ENCODE assay signal across 15 cellular contexts in the genomic region with DNA sequence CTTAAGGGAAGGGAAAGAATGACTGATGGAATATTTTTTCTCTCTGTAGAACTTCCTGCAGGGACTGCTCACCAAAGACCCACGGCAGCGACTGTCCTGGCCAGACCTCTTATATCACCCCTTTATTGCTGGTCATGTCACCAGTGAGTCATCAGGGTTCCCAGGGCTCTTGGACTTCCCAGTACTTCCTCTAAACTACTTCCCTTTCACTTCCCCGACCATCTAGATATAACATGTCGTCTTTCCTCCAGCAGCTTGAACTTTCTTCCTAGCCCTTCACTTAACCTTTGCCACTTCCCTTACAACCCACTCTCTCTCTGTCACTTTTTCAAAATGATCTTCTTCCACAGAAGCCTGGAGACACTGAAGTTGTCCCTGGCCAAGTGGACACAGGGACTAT. TPM values are rescaled to one million over a fixed set of nuclear protein-coding genes. Genes with fewer than 3 reads are reported as not detected.
DNase-seq lines count a peak whose midpoint lies in the region; ATAC-seq, FAIRE-seq and TF ChIP-seq lines count a peak whose summit lies in the region.
"Had no signal": no experiment of that assay in that cellular context is flagged by ENCODE, and none has a peak within 500 bp of the region (broad histone marks: within the 10 kb centered on the region; RNA-seq: fewer than 3 reads in every experiment).

No MANE protein-coding gene starts in this region.

- no peak for DNase-seq in Right ventricle myocardium superior
- no peak for DNase-seq in left ventricle myocardium inferior
- peak; percentile 3 for DNase-seq in NOMO-1 treated with dmso at 0.1 percent for 144 hours (lab: John Stamatoyannopoulos, UW; ENCODE audit: unreplicated experiment)
- DNase-seq in bronchial epithelial cell (ENCODE audit: low read depth), result peak; percentile 11
- no peak for DNase-seq in upper lobe of right lung
- no peak for DNase-seq in OCI-LY7 (ENCODE audit: low spot score)
- no peak for DNase-seq in DMS114 treated with DMSO at 0.1 percent for 48 hours (lab: John Stamatoyannopoulos, UW; ENCODE audit: unreplicated experiment)
- DNase-seq: amniotic stem cell; CD4-positive, CD25-positive, alpha-beta regulatory T cell; endodermal cell; tibial artery had no signal

- peak; percentile 72 for FAIRE-seq in bronchial epithelial cell (lab: Jason Lieb, UNC)
- FAIRE-seq: A204.1 had no signal

- no TSS peak for BruUV-seq in OCI-LY7 (replicated peaks; lab: Mats Ljungman, UMichigan)

- H3K79me2 ChIP-seq in OCI-LY7 (ENCODE audit: insufficient read depth, low read depth, low read length), result no peaks in the 10 kb centered on the region

- no peak overlapping the region for H3K4me3 ChIP-seq in left ventricle myocardium inferior
- H3K4me3 ChIP-seq in bronchial epithelial cell (ENCODE audit: low read depth, low read length), result no peak overlapping the region
- H3K4me3 ChIP-seq in upper lobe of right lung, result no peak overlapping the region
- no peak overlapping the region for H3K4me3 ChIP-seq in OCI-LY7 (ENCODE audit: low read depth, low read length, poor library complexity, severe bottlenecking)
- H3K4me3 ChIP-seq: tibial artery had no signal

- no peak overlapping the region for H2AFZ ChIP-seq in OCI-LY7 (ENCODE audit: low read length)

- POLR2A ChIA-PET in OCI-LY7 (lab: Charles Lee), result interaction anchor here (0.5 kb wide), 1 partner anchor 22 kb away, joined by 4 read pairs; no protein-coding TSS in a partner anchor

- peak; percentile 46 for ATAC-seq in Right ventricle myocardium superior (ENCODE audit: poor library complexity)
- ATAC-seq in upper lobe of right lung, result peak; percentile 92
- no peak for ATAC-seq in GM21367 (IDR thresholded peaks at IDR 0.05; ENCODE audit: unreplicated experiment)
- ATAC-seq: left colon had no signal

- H3K27me3 ChIP-seq in left ventricle myocardium inferior (ENCODE audit: low read depth), result no peaks in the 10 kb centered on the region
- H3K27me3 ChIP-seq in bronchial epithelial cell (ENCODE audit: control insufficient read depth, insufficient read depth, low read length), result no peaks in the 10 kb centered on the region
- H3K27me3 ChIP-seq in upper lobe of right lung, result no peaks in the 10 kb centered on the region
- H3K27me3 ChIP-seq: tibial artery had no signal

- H3K4me1 ChIP-seq in left ventricle myocardium inferior (no peaks in the 10 kb centered on the region), upper lobe of right lung (no peaks in the 10 kb centered on the region), OCI-LY7 (ENCODE audit: insufficient read depth, low read length, poor library complexity, severe bottlenecking) (no peaks in the 10 kb centered on the region)
- H3K4me1 ChIP-seq: tibial artery had no signal

- TF ChIP-seq CTCF in left ventricle myocardium inferior (IDR thresholded peaks at IDR 0.05; ENCODE audit: borderline replicate concordance) (no peak), bronchial epithelial cell (IDR thresholded peaks at IDR 0.05; ENCODE audit: insufficient read depth, low read length, severe bottlenecking) (no peak), upper lobe of right lung (IDR thresholded peaks at IDR 0.05) (no peak), OCI-LY7 (conservative IDR thresholded peaks at IDR 0.05; ENCODE audit: low read length) (no peak)

- intact Hi-C loops in Right ventricle myocardium superior (cut with DNase I) (no loop called here), left ventricle myocardium inferior (cut with micrococcal nuclease) (no loop called here), upper lobe of right lung (cut with DNase I) (no loop called here), OCI-LY7 (cut with micrococcal nuclease; ENCODE audit: unreplicated experiment) (no loop called here)

- H4K20me1 ChIP-seq in OCI-LY7 (ENCODE audit: insufficient read depth, low read length), result no peaks in the 10 kb centered on the region

- CTCF ChIA-PET in OCI-LY7 (lab: Charles Lee; ENCODE audit: unreplicated experiment), result no interaction called here

- H3K9me3 ChIP-seq in left ventricle myocardium inferior (replicated peaks) (no peaks in the 10 kb centered on the region), upper lobe of right lung (no peaks in the 10 kb centered on the region), OCI-LY7 (ENCODE audit: low read length) (no peaks in the 10 kb centered on the region)
- H3K9me3 ChIP-seq: tibial artery had no signal

- H3K36me3 ChIP-seq in left ventricle myocardium inferior (peaks cover 49% of the 10 kb centered on the region), bronchial epithelial cell (ENCODE audit: control insufficient read depth, insufficient read depth, low read length) (no peaks in the 10 kb centered on the region), upper lobe of right lung (peaks cover 58% of the 10 kb centered on the region), OCI-LY7 (ENCODE audit: insufficient read depth, low read length) (no peaks in the 10 kb centered on the region)

- no peaks in the 10 kb centered on the region for H3K9me2 ChIP-seq in OCI-LY7 (ENCODE audit: insufficient read depth, low read length)

- H3K4me2 ChIP-seq in OCI-LY7 (ENCODE audit: low read length), result no peak overlapping the region
- H3K4me2 ChIP-seq: KMS-11 had no signal

- H3K27ac ChIP-seq in left ventricle myocardium inferior (replicated peaks), result no peak overlapping the region
- no peak overlapping the region for H3K27ac ChIP-seq in upper lobe of right lung
- H3K27ac ChIP-seq in OCI-LY7 (ENCODE audit: low read depth, low read length, poor library complexity, severe bottlenecking), result no peak overlapping the region
- H3K27ac ChIP-seq: KMS-11, tibial artery had no signal

RNA-seq across cellular contexts. Expression of a gene that starts 7.2 kb away (rescaled TPM):
- total RNA-seq in Right ventricle myocardium superior, result 3.9 TPM
- total RNA-seq in left ventricle myocardium inferior, result 7.4 TPM
- 5.8 and 8.6 TPM in 2 replicates for total RNA-seq in bronchial epithelial cell
- 35.2 TPM for total RNA-seq in upper lobe of right lung
- total RNA-seq in OCI-LY7 (2014; rRNA removed; shearing (Covaris generic)), result 9.7 and 13.4 TPM in 2 replicates
- 21.1 and 25.4 TPM in 2 replicates for total RNA-seq in OCI-LY7 (2022)

RNA-seq across cellular contexts. Expression of a gene that starts 7.3 kb away (rescaled TPM):
- 12.4 TPM for total RNA-seq in Right ventricle myocardium superior
- total RNA-seq in left ventricle myocardium inferior, result 14.7 TPM
- total RNA-seq in bronchial epithelial cell, result 32.1 and 51.2 TPM in 2 replicates
- total RNA-seq in upper lobe of right lung, result 20.2 TPM
- 25.5 and 25.8 TPM in 2 replicates for total RNA-seq in OCI-LY7 (2014; rRNA removed; shearing (Covaris generic))
- total RNA-seq in OCI-LY7 (2022), result 24.0 and 25.7 TPM in 2 replicates

RNA-seq across cellular contexts. Expression of a gene that starts 19.6 kb away (rescaled TPM):
- total RNA-seq in Right ventricle myocardium superior (47.6 TPM), left ventricle myocardium inferior (48.6 TPM), bronchial epithelial cell (47.6 and 61.3 TPM in 2 replicates), upper lobe of right lung (38.5 TPM), OCI-LY7 (2022) (54.9 and 60.8 TPM in 2 replicates)
- 48.0 and 57.3 TPM in 2 replicates for total RNA-seq in OCI-LY7 (2014; rRNA removed; shearing (Covaris generic))

RNA-seq across cellular contexts. Expression of a gene that starts 19.7 kb away (rescaled TPM):
- total RNA-seq in Right ventricle myocardium superior, result 20.5 TPM
- total RNA-seq in left ventricle myocardium inferior, result 19.9 TPM
- 4.2 and 4.7 TPM in 2 replicates for total RNA-seq in bronchial epithelial cell
- 18.3 TPM for total RNA-seq in upper lobe of right lung
- total RNA-seq in OCI-LY7 (2014; rRNA removed; shearing (Covaris generic)), result 29.9 and 37.6 TPM in 2 replicates
- 61.3 and 62.5 TPM in 2 replicates for total RNA-seq in OCI-LY7 (2022)

RNA-seq across cellular contexts. Expression of a gene that starts 31.5 kb away (rescaled TPM):
- total RNA-seq in Right ventricle myocardium superior (5.6 TPM), left ventricle myocardium inferior (6.2 TPM), bronchial epithelial cell (5.5 and 6.8 TPM in 2 replicates), upper lobe of right lung (29.5 TPM), OCI-LY7 (2022) (67.1 and 68.0 TPM in 2 replicates)
- 27.7 and 38.2 TPM in 2 replicates for total RNA-seq in OCI-LY7 (2014; rRNA removed; shearing (Covaris generic))

Comparison
In these comparisons a context has a peak if more than half of its experiments do, and no peak if none do; other contexts are left out.
1. DNase-seq: peak in NOMO-1 treated with dmso at 0.1 percent for 144 hours (single experiment) and bronchial epithelial cell (single experiment); none in Right ventricle myocardium superior (single experiment), left ventricle myocardium inferior (single experiment), upper lobe of right lung (single experiment), OCI-LY7 (single experiment) and DMS114 treated with DMSO at 0.1 percent for 48 hours (single experiment).